In the genomic region with DNA sequence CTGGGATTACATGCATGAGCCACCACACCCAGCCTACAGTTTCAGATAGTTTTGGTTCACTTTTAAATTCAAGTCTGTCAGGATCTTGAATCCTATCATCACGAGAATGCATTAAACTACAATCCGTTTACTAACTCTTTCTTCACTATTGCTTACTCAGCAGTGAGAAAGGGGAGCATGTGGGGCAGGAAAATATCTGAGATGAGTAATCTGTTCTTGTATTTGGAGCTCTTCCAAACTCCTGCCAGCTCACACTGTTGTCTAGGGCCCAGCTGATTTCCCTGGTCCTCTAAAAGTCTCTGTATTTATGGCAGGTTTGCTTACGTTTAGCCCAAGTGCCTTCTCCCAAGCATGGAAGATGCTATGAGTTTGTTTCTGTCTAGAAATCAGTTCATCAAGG, we compare ENCODE assay signal across 1 cellular context.
TF ChIP-seq lines count a peak whose summit lies in the region.

No MANE protein-coding gene starts in this region.

TF ChIP-seq in IMR-90, 13 proteins besides CTCF, POLR2A, EP300 and RAD21 (continued from another document):
- no peak for TF ChIP-seq CEBPB (IDR thresholded peaks at IDR 0.05; ENCODE audit: low read depth, low read length)
